17 cellular contexts compared by ENCODE assay signal in genomic region chr5:170247363-170247762, GRCh38. TPM values are rescaled to one million over a fixed set of nuclear protein-coding genes. Genes with fewer than 3 reads are reported as not detected.
"Had no signal": no experiment of that assay in that cellular context is flagged by ENCODE, and none has a peak within 500 bp of the region (broad histone marks: within the 10 kb centered on the region; RNA-seq: fewer than 3 reads in every experiment).

No MANE protein-coding gene starts in this region.

- H3K36me3 ChIP-seq: ovary, thyroid gland had no signal

- H3K27me3 ChIP-seq: left lung, ovary, thyroid gland had no signal

- H3K4me3 Mint-ChIP-seq: activated CD8-positive, alpha-beta memory T cell treated with anti-CD3 and anti-CD28 coated beads, Interleukin-2, amount 10 ng/mL, durations not matched to agents 7 days and 5 days; nephron progenitor cell had no signal

- H3K9me3 ChIP-seq: left lung, ovary, thyroid gland had no signal

- H3K27ac ChIP-seq: dorsolateral prefrontal cortex, left lung, ovary, thyroid gland had no signal

- FAIRE-seq: keratinocyte, urothelium cell line had no signal

- ATAC-seq: activated CD4-positive, CD25-positive, alpha-beta regulatory T cell treated with anti-CD3 and anti-CD28 coated beads, Interleukin-2, amount 50 U/mL, for 24 hours; activated CD8-positive, alpha-beta memory T cell treated with anti-CD3 and anti-CD28 coated beads, Interleukin-2, amount 10 ng/mL, durations not matched to agents 7 days and 5 days; esophagus mucosa; left lung had no signal

- H3K4me1 ChIP-seq: left lung, thyroid gland had no signal

- H3K27ac Mint-ChIP-seq: activated CD8-positive, alpha-beta memory T cell treated with anti-CD3 and anti-CD28 coated beads, Interleukin-2, amount 10 ng/mL, durations not matched to agents 7 days and 5 days; nephron progenitor cell had no signal

- H3K4me3 ChIP-seq: dorsolateral prefrontal cortex, left lung, ovary, thyroid gland had no signal

- DNase-seq: activated CD8-positive, alpha-beta memory T cell treated with anti-CD3 and anti-CD28 coated beads, Interleukin-2, amount 10 ng/mL, durations not matched to agents 7 days and 5 days; activated naive CD4-positive, alpha-beta T cell treated with anti-CD3 and anti-CD28 coated beads, Interleukin-2, amount 50 U/mL, for 16 hours; dorsolateral prefrontal cortex; foreskin melanocyte; left lung; mesenchymal stem cell; nephron progenitor cell; ovary; stimulated activated CD4-positive, alpha-beta T cell treated with anti-CD3 and anti-CD28 coated beads, Interleukin-15, amount 100 ng/mL, for 24 hours; stimulated activated CD4-positive, alpha-beta T cell treated with anti-CD3 and anti-CD28 coated beads, Interleukin-4, amount 100 ng/mL, for 24 hours; thyroid gland had no signal

- H3K27me3 Mint-ChIP-seq: activated CD8-positive, alpha-beta memory T cell treated with anti-CD3 and anti-CD28 coated beads, Interleukin-2, amount 10 ng/mL, durations not matched to agents 7 days and 5 days had no signal

RNA-seq across cellular contexts. Expression of gene C5orf58, which starts 14.6 kb away (rescaled TPM):
- total RNA-seq: activated CD8-positive, alpha-beta memory T cell treated with anti-CD3 and anti-CD28 coated beads, Interleukin-2, amount 10 ng/mL, durations not matched to agents 7 days and 5 days; chondrocyte; esophagus mucosa; left lung; ovary; T-helper 2 cell treated with Interferon-gamma antibody and Interleukin-4, amounts not matched to agents 100 ng/mL and 5 ng/mL, for 36 hours; thyroid gland had no signal
- polyA plus RNA-seq: keratinocyte had no signal

RNA-seq across cellular contexts. Expression of gene LCP2, which starts 50.2 kb away (rescaled TPM):
- total RNA-seq: chondrocyte had no signal
- polyA plus RNA-seq: keratinocyte had no signal
